ENCODE assay signal across 10 cellular contexts in genomic region chr2:109242654-109243331, GRCh38.
DNase-seq lines count a peak whose midpoint lies in the region; ATAC-seq, FAIRE-seq and TF ChIP-seq lines count a peak whose summit lies in the region.
"Had no signal": no experiment of that assay in that cellular context is flagged by ENCODE, and none has a peak within 500 bp of the region (broad histone marks: within the 10 kb centered on the region; RNA-seq: fewer than 3 reads in every experiment).

No MANE protein-coding gene starts in this region.

- H4K20me1 ChIP-seq in PC-9 (ENCODE audit: insufficient read depth), result no peaks in the 10 kb centered on the region

- peaks cover 59% of the 10 kb centered on the region for H3F3A ChIP-seq in PC-9 (ENCODE audit: insufficient read depth, low read depth)

- H3K4me1 ChIP-seq in PC-9 (replicated peaks; ENCODE audit: insufficient read depth), result peaks cover 83% of the 10 kb centered on the region

- DNase-seq in AG04449 (ENCODE audit: low read depth, low spot score) (peak; percentile 76), PC-9 (peak; percentile 54 to 97), AML-193 (lab: John Stamatoyannopoulos, UW) (no peak), GM12891 (ENCODE audit: insufficient read length, low spot score) (no peak)
- DNase-seq: activated CD4-positive, alpha-beta memory T cell treated with anti-CD3 and anti-CD28 coated beads, Interleukin-2, amount 10 ng/mL, durations not matched to agents 7 days and 5 days; islet precursor cell had no signal

- POLR2A ChIA-PET in AG04449 (lab: Yijun Ruan, JAX) (interaction anchor here (1.2 kb wide), 1 partner anchor 140 kb away, joined by 3 read pairs; no protein-coding TSS in a partner anchor), PC-9 (lab: Charles Lee; ENCODE audit: unreplicated experiment) (interaction anchor here (0.6 kb wide), 1 partner anchor 29 kb away, joined by 3 read pairs; no protein-coding TSS in a partner anchor)

- H3K4me3 ChIP-seq in AG04449 (ENCODE audit: low read depth, low read length) (no peak overlapping the region), PC-9 (peak overlapping the region; percentile 9; the same call in 1 of the 2 replicates)

- peak overlapping the region; percentile 88 for H3K27ac ChIP-seq in PC-9

- H3K27me3 Mint-ChIP-seq in nephron (ENCODE audit: low read depth), result peaks cover 10% of the 10 kb centered on the region

- H3K36me3 ChIP-seq in PC-9 (ENCODE audit: low read depth), result no peaks in the 10 kb centered on the region

- H3K79me2 ChIP-seq in PC-9 (ENCODE audit: low read depth), result peaks cover 57% of the 10 kb centered on the region

- ATAC-seq in esophagus mucosa, result peak; percentile 73
- no peak for ATAC-seq in GM21723 (IDR thresholded peaks at IDR 0.05; ENCODE audit: unreplicated experiment)
- no peak for ATAC-seq in GM18502 (IDR thresholded peaks at IDR 0.05; ENCODE audit: poor library complexity, unreplicated experiment)

- no peaks in the 10 kb centered on the region for H3K27me3 ChIP-seq in PC-9 (ENCODE audit: insufficient read depth, low read depth)

- FAIRE-seq in GM12891 (lab: Jason Lieb, UNC), result no peak

- no peak overlapping the region for H2AFZ ChIP-seq in PC-9

- H3K36me3 Mint-ChIP-seq in nephron (ENCODE audit: low read depth), result no peaks in the 10 kb centered on the region

- TF ChIP-seq POLR2A in GM12891 (IDR thresholded peaks at IDR 0.05; ENCODE audit: low read depth, low read length), result no peak

- BruUV-seq in PC-9 (replicated peaks; lab: Mats Ljungman, UMichigan), result TSS peak; percentile 64

- peak overlapping the region; percentile 72 for H3K4me2 ChIP-seq in PC-9

- intact Hi-C loops in PC-9 (cut with micrococcal nuclease; ENCODE audit: unreplicated experiment), result no loop called here

- no peak for TF ChIP-seq CTCF in AG04449 (IDR thresholded peaks at IDR 0.05; ENCODE audit: insufficient read depth, low read length, missing control alignments)
- TF ChIP-seq CTCF in PC-9 (conservative IDR thresholded peaks at IDR 0.05), result no peak
- no peak for TF ChIP-seq CTCF in nephron (IDR thresholded peaks at IDR 0.05; ENCODE audit: unreplicated experiment in 3 of 3)

- peak overlapping the region in 2 of 3 experiments; percentile 46 to 84 for H3K27ac Mint-ChIP-seq in nephron
- H3K27ac Mint-ChIP-seq: activated CD4-positive, alpha-beta memory T cell treated with anti-CD3 and anti-CD28 coated beads, Interleukin-2, amount 10 ng/mL, durations not matched to agents 7 days and 5 days had no signal

- no peaks in the 10 kb centered on the region for H3K9me3 Mint-ChIP-seq in nephron
- H3K9me3 Mint-ChIP-seq: activated CD4-positive, alpha-beta memory T cell treated with anti-CD3 and anti-CD28 coated beads, Interleukin-2, amount 10 ng/mL, durations not matched to agents 7 days and 5 days had no signal

- H3K9me2 ChIP-seq in PC-9 (ENCODE audit: insufficient read depth), result no peaks in the 10 kb centered on the region

- CTCF ChIA-PET in AG04449 (lab: Yijun Ruan, JAX) (interaction anchor here (1.5 to 1.9 kb wide), 2 partner anchors 16 to 267 kb away, joined by 4 to 9 read pairs; no protein-coding TSS in a partner anchor), PC-9 (lab: Charles Lee) (no interaction called here)

- H3K4me3 Mint-ChIP-seq in nephron, result peak overlapping the region in 1 of 3 experiments; percentile 3
- H3K4me3 Mint-ChIP-seq: activated CD4-positive, alpha-beta memory T cell treated with anti-CD3 and anti-CD28 coated beads, Interleukin-2, amount 10 ng/mL, durations not matched to agents 7 days and 5 days had no signal

- peaks cover 72% of the 10 kb centered on the region for H3K4me1 Mint-ChIP-seq in nephron

- no peaks in the 10 kb centered on the region for H3K9me3 ChIP-seq in PC-9 (ENCODE audit: insufficient read depth, low read depth)

TF ChIP-seq in GM12891, 5 proteins besides CTCF, POLR2A, EP300 and RAD21:
- TF ChIP-seq TAF1 (IDR thresholded peaks at IDR 0.05; ENCODE audit: low read depth, low read length), result no peak
- no peak for TF ChIP-seq SPI1 (IDR thresholded peaks at IDR 0.05; ENCODE audit: low read depth, low read length)
- TF ChIP-seq POLR2AphosphoS5 (IDR thresholded peaks at IDR 0.05; ENCODE audit: low read depth, low read length), result no peak
- no peak for TF ChIP-seq PAX5 (IDR thresholded peaks at IDR 0.05; ENCODE audit: insufficient read depth, low read length, severe bottlenecking)
- no peak for TF ChIP-seq POU2F2 (IDR thresholded peaks at IDR 0.05; ENCODE audit: low read depth, low read length)

Comparison
In these comparisons a context has a peak if more than half of its experiments do, and no peak if none do; other contexts are left out.
1. DNase-seq: peak in AG04449 (single experiment) and PC-9 (2 of 2); none in AML-193 (0 of 2) and GM12891 (single experiment).